In genomic region chr1:100005424-100005823, GRCh38 we compare ENCODE assay signal across 1 cellular context.
TF ChIP-seq lines count a peak whose summit lies in the region.

No MANE protein-coding gene starts in this region.

TF ChIP-seq in K562, 482 proteins besides CTCF, POLR2A, EP300 and RAD21 (continued from another document):
- TF ChIP-seq HMGXB4 (CRISPR knock-in tag; IDR thresholded peaks at IDR 0.05) (no peak), RBM34 (IDR thresholded peaks at IDR 0.05; ENCODE audit: borderline replicate concordance, insufficient read depth, low read length) (no peak)
